12 cellular contexts compared by ENCODE assay signal in the genomic region with DNA sequence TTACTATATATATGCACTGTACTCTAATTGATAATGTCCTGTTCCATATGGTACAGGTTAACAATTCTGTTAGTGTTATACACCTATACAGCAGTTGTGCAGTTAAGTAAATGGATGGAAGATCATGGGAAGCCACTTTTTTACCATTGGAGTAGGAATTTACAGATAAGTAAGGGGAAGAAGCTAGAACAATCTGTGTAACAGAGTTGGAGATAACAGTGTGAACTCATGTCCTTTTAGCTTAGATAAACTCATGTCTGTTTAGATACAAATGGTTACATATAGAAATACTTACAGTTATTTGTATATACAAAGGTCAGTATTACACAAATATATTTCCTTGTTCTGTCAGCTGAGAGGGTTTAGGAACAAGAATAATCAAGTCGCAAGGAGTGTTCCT. TPM values are rescaled to one million over a fixed set of nuclear protein-coding genes. Genes with fewer than 3 reads are reported as not detected.
"Had no signal": no experiment of that assay in that cellular context is flagged by ENCODE, and none has a peak within 500 bp of the region (broad histone marks: within the 10 kb centered on the region; RNA-seq: fewer than 3 reads in every experiment).

No MANE protein-coding gene starts in this region.

- H3K4me2 ChIP-seq: GM23338 had no signal

- H2AFZ ChIP-seq: GM23248, GM23338 had no signal

- ATAC-seq: GM23338, HCT116 had no signal

- H3K27ac ChIP-seq: GM23248 had no signal

- H3K9me3 ChIP-seq: HAP-1 had no signal

- H3K36me3 ChIP-seq: HAP-1 had no signal

- FAIRE-seq: H1, H54 had no signal

- DNase-seq: GM23248, GOT3, H7, H9, HCEC 1CT, HFFc6 had no signal

- H3K4me3 ChIP-seq: GM23248, GM23338, HAP-1 had no signal

- H3K9ac ChIP-seq: GM23248 had no signal

- H3K4me1 ChIP-seq: HAP-1 had no signal

RNA-seq across cellular contexts. Expression of a gene that starts 6.8 kb away (rescaled TPM):
- total RNA-seq: GM23248, H4, H7, HFFc6 had no signal
- polyA plus RNA-seq: GM23248, H1 had no signal
